1 cellular context compared by ENCODE assay signal in genomic region chr7:139687980-139688632, GRCh38.
A peak's percentile ranks its signal among the peaks of the same experiment; 100 is the strongest.
TF ChIP-seq lines count a peak whose summit lies in the region.

No MANE protein-coding gene starts in this region.

TF ChIP-seq in K562, 482 proteins besides CTCF, POLR2A, EP300 and RAD21 (continued from another document and continues in another):
- TF ChIP-seq, protein P1, sequence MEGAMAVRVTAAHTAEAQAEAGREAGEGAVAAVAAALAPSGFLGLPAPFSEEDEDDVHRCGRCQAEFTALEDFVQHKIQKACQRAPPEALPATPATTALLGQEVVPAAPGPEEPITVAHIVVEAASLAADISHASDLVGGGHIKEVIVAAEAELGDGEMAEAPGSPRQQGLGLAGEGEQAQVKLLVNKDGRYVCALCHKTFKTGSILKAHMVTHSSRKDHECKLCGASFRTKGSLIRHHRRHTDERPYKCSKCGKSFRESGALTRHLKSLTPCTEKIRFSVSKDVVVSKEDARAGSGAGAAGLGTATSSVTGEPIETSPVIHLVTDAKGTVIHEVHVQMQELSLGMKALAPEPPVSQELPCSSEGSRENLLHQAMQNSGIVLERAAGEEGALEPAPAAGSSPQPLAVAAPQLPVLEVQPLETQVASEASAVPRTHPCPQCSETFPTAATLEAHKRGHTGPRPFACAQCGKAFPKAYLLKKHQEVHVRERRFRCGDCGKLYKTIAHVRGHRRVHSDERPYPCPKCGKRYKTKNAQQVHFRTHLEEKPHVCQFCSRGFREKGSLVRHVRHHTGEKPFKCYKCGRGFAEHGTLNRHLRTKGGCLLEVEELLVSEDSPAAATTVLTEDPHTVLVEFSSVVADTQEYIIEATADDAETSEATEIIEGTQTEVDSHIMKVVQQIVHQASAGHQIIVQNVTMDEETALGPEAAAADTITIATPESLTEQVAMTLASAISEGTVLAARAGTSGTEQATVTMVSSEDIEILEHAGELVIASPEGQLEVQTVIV (CRISPR knock-in tag; IDR thresholded peaks at IDR 0.05; ENCODE audit: borderline replicate concordance) = no peak
- no peak for TF ChIP-seq STAG1 (CRISPR knock-in tag; IDR thresholded peaks at IDR 0.05; ENCODE audit: borderline replicate concordance)
- no peak for TF ChIP-seq HMG20B (CRISPR knock-in tag; IDR thresholded peaks at IDR 0.05)
- TF ChIP-seq PHF21A (IDR thresholded peaks at IDR 0.05; ENCODE audit: borderline replicate concordance, low read depth) = no peak
- no peak for TF ChIP-seq CBX2 (IDR thresholded peaks at IDR 0.05; ENCODE audit: insufficient read depth, low read length, poor library complexity, severe bottlenecking)
- no peak for TF ChIP-seq STAT5B (CRISPR knock-in tag; IDR thresholded peaks at IDR 0.05)
- no peak for TF ChIP-seq ZNF12 (CRISPR knock-in tag; IDR thresholded peaks at IDR 0.05)
- no peak for TF ChIP-seq PREB (CRISPR knock-in tag; IDR thresholded peaks at IDR 0.05)
- TF ChIP-seq ZBTB9 (CRISPR knock-in tag; IDR thresholded peaks at IDR 0.05) = no peak
- peak; percentile 56; the same call in 1 of the 2 replicates for TF ChIP-seq ZNF584 (CRISPR knock-in tag; IDR thresholded peaks at IDR 0.05; ENCODE audit: low read depth)
- no peak for TF ChIP-seq SMARCC2 (IDR thresholded peaks at IDR 0.05; ENCODE audit: low read depth)
- TF ChIP-seq KDM5B (IDR thresholded peaks at IDR 0.05; ENCODE audit: insufficient replicate concordance, low read depth, low read length) = no peak
- TF ChIP-seq, protein P2, sequence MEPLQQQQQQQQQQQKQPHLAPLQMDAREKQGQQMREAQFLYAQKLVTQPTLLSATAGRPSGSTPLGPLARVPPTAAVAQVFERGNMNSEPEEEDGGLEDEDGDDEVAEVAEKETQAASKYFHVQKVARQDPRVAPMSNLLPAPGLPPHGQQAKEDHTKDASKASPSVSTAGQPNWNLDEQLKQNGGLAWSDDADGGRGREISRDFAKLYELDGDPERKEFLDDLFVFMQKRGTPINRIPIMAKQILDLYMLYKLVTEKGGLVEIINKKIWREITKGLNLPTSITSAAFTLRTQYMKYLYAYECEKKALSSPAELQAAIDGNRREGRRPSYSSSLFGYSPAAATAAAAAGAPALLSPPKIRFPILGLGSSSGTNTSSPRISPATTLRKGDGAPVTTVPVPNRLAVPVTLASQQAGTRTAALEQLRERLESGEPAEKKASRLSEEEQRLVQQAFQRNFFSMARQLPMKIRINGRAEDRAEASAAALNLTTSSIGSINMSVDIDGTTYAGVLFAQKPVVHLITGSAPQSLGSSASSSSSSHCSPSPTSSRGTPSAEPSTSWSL (CRISPR knock-in tag; IDR thresholded peaks at IDR 0.05; ENCODE audit: borderline replicate concordance) = no peak
- no peak for TF ChIP-seq SMARCB1 (IDR thresholded peaks at IDR 0.05; ENCODE audit: insufficient read length, low read depth)
- TF ChIP-seq ERF (CRISPR knock-in tag; IDR thresholded peaks at IDR 0.05) = no peak
- TF ChIP-seq POLR3G (IDR thresholded peaks at IDR 0.05; ENCODE audit: extremely low read depth, insufficient read length, insufficient replicate concordance) = no peak
- no peak for TF ChIP-seq TCFL5 (CRISPR knock-in tag; conservative IDR thresholded peaks at IDR 0.05)
- no peak for TF ChIP-seq NR4A1 (CRISPR knock-in tag; IDR thresholded peaks at IDR 0.05)
- no peak for TF ChIP-seq NR4A1 (tag; IDR thresholded peaks at IDR 0.05)
- no peak for TF ChIP-seq CEBPG (CRISPR knock-in tag; IDR thresholded peaks at IDR 0.05)
- TF ChIP-seq CEBPG (tag; conservative IDR thresholded peaks at IDR 0.05 in 1 of 2, IDR thresholded peaks at IDR 0.05 in 1 of 2) = no peak
- TF ChIP-seq ZNF707 (CRISPR knock-in tag; conservative IDR thresholded peaks at IDR 0.05) = no peak
- no peak for TF ChIP-seq MAZ (CRISPR knock-in tag; conservative IDR thresholded peaks at IDR 0.05 in 1 of 2, IDR thresholded peaks at IDR 0.05 in 1 of 2)
- TF ChIP-seq KAT7 (CRISPR knock-in tag; IDR thresholded peaks at IDR 0.05; ENCODE audit: borderline replicate concordance) = no peak
- no peak for TF ChIP-seq ARHGAP35 (IDR thresholded peaks at IDR 0.05; ENCODE audit: partially characterized antibody)
- TF ChIP-seq MEF2A (IDR thresholded peaks at IDR 0.05; ENCODE audit: control insufficient read depth, low read depth, low read length) = no peak
- no peak for TF ChIP-seq MBD2 (IDR thresholded peaks at IDR 0.05; ENCODE audit: borderline replicate concordance, low read depth)
- TF ChIP-seq, protein P3, sequence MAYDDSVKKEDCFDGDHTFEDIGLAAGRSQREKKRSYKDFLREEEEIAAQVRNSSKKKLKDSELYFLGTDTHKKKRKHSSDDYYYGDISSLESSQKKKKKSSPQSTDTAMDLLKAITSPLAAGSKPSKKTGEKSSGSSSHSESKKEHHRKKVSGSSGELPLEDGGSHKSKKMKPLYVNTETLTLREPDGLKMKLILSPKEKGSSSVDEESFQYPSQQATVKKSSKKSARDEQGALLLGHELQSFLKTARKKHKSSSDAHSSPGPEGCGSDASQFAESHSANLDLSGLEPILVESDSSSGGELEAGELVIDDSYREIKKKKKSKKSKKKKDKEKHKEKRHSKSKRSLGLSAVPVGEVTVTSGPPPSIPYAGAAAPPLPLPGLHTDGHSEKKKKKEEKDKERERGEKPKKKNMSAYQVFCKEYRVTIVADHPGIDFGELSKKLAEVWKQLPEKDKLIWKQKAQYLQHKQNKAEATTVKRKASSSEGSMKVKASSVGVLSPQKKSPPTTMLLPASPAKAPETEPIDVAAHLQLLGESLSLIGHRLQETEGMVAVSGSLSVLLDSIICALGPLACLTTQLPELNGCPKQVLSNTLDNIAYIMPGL (CRISPR knock-in tag; IDR thresholded peaks at IDR 0.05) = no peak
- no peak for TF ChIP-seq TAF9B (IDR thresholded peaks at IDR 0.05; ENCODE audit: partially characterized antibody)
- TF ChIP-seq, protein P4, sequence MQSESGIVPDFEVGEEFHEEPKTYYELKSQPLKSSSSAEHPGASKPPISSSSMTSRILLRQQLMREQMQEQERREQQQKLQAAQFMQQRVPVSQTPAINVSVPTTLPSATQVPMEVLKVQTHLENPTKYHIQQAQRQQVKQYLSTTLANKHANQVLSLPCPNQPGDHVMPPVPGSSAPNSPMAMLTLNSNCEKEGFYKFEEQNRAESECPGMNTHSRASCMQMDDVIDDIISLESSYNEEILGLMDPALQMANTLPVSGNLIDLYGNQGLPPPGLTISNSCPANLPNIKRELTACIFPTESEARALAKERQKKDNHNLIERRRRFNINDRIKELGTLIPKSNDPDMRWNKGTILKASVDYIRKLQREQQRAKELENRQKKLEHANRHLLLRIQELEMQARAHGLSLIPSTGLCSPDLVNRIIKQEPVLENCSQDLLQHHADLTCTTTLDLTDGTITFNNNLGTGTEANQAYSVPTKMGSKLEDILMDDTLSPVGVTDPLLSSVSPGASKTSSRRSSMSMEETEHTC (IDR thresholded peaks at IDR 0.05) = no peak
- 0 out of 4 replicates have a peak, but pooled peaks of 1 of the 2 experiments have one; percentile 16 for TF ChIP-seq FOXA3 (CRISPR knock-in tag; conservative IDR thresholded peaks at IDR 0.05 in 1 of 2, IDR thresholded peaks at IDR 0.05 in 1 of 2)
- TF ChIP-seq, protein P5, sequence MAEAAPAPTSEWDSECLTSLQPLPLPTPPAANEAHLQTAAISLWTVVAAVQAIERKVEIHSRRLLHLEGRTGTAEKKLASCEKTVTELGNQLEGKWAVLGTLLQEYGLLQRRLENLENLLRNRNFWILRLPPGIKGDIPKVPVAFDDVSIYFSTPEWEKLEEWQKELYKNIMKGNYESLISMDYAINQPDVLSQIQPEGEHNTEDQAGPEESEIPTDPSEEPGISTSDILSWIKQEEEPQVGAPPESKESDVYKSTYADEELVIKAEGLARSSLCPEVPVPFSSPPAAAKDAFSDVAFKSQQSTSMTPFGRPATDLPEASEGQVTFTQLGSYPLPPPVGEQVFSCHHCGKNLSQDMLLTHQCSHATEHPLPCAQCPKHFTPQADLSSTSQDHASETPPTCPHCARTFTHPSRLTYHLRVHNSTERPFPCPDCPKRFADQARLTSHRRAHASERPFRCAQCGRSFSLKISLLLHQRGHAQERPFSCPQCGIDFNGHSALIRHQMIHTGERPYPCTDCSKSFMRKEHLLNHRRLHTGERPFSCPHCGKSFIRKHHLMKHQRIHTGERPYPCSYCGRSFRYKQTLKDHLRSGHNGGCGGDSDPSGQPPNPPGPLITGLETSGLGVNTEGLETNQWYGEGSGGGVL (CRISPR knock-in tag; IDR thresholded peaks at IDR 0.05) = no peak
- TF ChIP-seq MTA3 (IDR thresholded peaks at IDR 0.05; ENCODE audit: borderline replicate concordance) = no peak
- TF ChIP-seq PURB (CRISPR knock-in tag; IDR thresholded peaks at IDR 0.05; ENCODE audit: low read depth) = no peak
- TF ChIP-seq, protein P6, sequence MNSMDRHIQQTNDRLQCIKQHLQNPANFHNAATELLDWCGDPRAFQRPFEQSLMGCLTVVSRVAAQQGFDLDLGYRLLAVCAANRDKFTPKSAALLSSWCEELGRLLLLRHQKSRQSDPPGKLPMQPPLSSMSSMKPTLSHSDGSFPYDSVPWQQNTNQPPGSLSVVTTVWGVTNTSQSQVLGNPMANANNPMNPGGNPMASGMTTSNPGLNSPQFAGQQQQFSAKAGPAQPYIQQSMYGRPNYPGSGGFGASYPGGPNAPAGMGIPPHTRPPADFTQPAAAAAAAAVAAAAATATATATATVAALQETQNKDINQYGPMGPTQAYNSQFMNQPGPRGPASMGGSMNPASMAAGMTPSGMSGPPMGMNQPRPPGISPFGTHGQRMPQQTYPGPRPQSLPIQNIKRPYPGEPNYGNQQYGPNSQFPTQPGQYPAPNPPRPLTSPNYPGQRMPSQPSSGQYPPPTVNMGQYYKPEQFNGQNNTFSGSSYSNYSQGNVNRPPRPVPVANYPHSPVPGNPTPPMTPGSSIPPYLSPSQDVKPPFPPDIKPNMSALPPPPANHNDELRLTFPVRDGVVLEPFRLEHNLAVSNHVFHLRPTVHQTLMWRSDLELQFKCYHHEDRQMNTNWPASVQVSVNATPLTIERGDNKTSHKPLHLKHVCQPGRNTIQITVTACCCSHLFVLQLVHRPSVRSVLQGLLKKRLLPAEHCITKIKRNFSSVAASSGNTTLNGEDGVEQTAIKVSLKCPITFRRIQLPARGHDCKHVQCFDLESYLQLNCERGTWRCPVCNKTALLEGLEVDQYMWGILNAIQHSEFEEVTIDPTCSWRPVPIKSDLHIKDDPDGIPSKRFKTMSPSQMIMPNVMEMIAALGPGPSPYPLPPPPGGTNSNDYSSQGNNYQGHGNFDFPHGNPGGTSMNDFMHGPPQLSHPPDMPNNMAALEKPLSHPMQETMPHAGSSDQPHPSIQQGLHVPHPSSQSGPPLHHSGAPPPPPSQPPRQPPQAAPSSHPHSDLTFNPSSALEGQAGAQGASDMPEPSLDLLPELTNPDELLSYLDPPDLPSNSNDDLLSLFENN (IDR thresholded peaks at IDR 0.05; ENCODE audit: low read depth in 2 of 2, low read length in 2 of 2) = no peak
- no peak for TF ChIP-seq ZNF589 (CRISPR knock-in tag; IDR thresholded peaks at IDR 0.05; ENCODE audit: low read depth)
- TF ChIP-seq ESRRA (IDR thresholded peaks at IDR 0.05; ENCODE audit: borderline replicate concordance, low read depth) = no peak
- TF ChIP-seq RHOXF2B (CRISPR knock-in tag; conservative IDR thresholded peaks at IDR 0.05) = 0 out of 2 replicates have a peak, but pooled peaks have one; percentile 30
- peak; percentile 57; the same call in 1 of the 2 replicates for TF ChIP-seq HLTF (IDR thresholded peaks at IDR 0.05)
- TF ChIP-seq ZNF384 (IDR thresholded peaks at IDR 0.05; ENCODE audit: low read depth, low read length) = no peak
- no peak for TF ChIP-seq TSHZ1 (CRISPR knock-in tag; IDR thresholded peaks at IDR 0.05)
- TF ChIP-seq PKNOX1 (IDR thresholded peaks at IDR 0.05) = no peak
- no peak for TF ChIP-seq TAL1 (IDR thresholded peaks at IDR 0.05)
- TF ChIP-seq LARP7 (IDR thresholded peaks at IDR 0.05) = no peak
- no peak for TF ChIP-seq ZC3H11A (IDR thresholded peaks at IDR 0.05; ENCODE audit: low read depth, low read length)
